In genomic region chr15:101614001-101614585, GRCh38 we compare ENCODE assay signal across 19 cellular contexts. TPM values are rescaled to one million over a fixed set of nuclear protein-coding genes. Genes with fewer than 3 reads are reported as not detected.
A peak's percentile ranks its signal among the peaks of the same experiment; 100 is the strongest.
DNase-seq lines count a peak whose midpoint lies in the region; ATAC-seq and TF ChIP-seq lines count a peak whose summit lies in the region.
"Had no signal": no experiment of that assay in that cellular context is flagged by ENCODE, and none has a peak within 500 bp of the region (broad histone marks: within the 10 kb centered on the region; RNA-seq: fewer than 3 reads in every experiment).

No MANE protein-coding gene starts in this region.

- no peaks in the 10 kb centered on the region for H4K20me1 ChIP-seq in neural progenitor cell (ENCODE audit: low read depth)

- H3K36me3 ChIP-seq in heart right ventricle: no peaks in the 10 kb centered on the region
- H3K36me3 ChIP-seq in left ventricle myocardium inferior: no peaks in the 10 kb centered on the region
- no peaks in the 10 kb centered on the region for H3K36me3 ChIP-seq in neural progenitor cell
- H3K36me3 ChIP-seq: ascending aorta had no signal

- no peak overlapping the region for H3K4me3 Mint-ChIP-seq in neural progenitor cell
- H3K4me3 Mint-ChIP-seq: activated CD8-positive, alpha-beta T cell treated with anti-CD3 and anti-CD28 coated beads, Interleukin-2, amount 10 ng/mL, durations not matched to agents 7 days and 5 days; activated naive CD4-positive, alpha-beta T cell treated with anti-CD3 and anti-CD28 coated beads, Interleukin-2, amount 10 ng/mL, durations not matched to agents 7 days and 5 days; activated T-cell treated with anti-CD3 and anti-CD28 coated beads, Interleukin-2, amount 50 U/mL, for 4 hours; CD4-positive, alpha-beta T cell; immature natural killer cell; T-helper 2 cell treated with Interferon-gamma antibody and Interleukin-4, amounts not matched to agents 5 μg/mL and 100 μg/mL, for 36 hours had no signal

- ATAC-seq in heart right ventricle (no peak), left cardiac atrium (no peak)
- ATAC-seq: activated CD8-positive, alpha-beta T cell treated with anti-CD3 and anti-CD28 coated beads, Interleukin-2, amount 10 ng/mL, durations not matched to agents 7 days and 5 days; activated T-cell treated with anti-CD3 and anti-CD28 coated beads, Interleukin-2, amount 50 U/mL, for 4 hours had no signal

- H3K27me3 Mint-ChIP-seq in neural progenitor cell (ENCODE audit: insufficient read depth, low read depth): peaks cover 8% of the 10 kb centered on the region
- H3K27me3 Mint-ChIP-seq: activated naive CD4-positive, alpha-beta T cell treated with anti-CD3 and anti-CD28 coated beads, Interleukin-2, amount 10 ng/mL, durations not matched to agents 7 days and 5 days; CD4-positive, alpha-beta T cell; naive B cell had no signal

- no peak for TF ChIP-seq CTCF in heart right ventricle (IDR thresholded peaks at IDR 0.05)
- no peak for TF ChIP-seq CTCF in left ventricle myocardium inferior (IDR thresholded peaks at IDR 0.05; ENCODE audit: borderline replicate concordance)
- TF ChIP-seq CTCF in neural progenitor cell (IDR thresholded peaks at IDR 0.05): no peak

- no peaks in the 10 kb centered on the region for H3K36me3 Mint-ChIP-seq in neural progenitor cell
- H3K36me3 Mint-ChIP-seq: activated naive CD4-positive, alpha-beta T cell treated with anti-CD3 and anti-CD28 coated beads, Interleukin-2, amount 10 ng/mL, durations not matched to agents 7 days and 5 days had no signal

- H3K27ac ChIP-seq in heart right ventricle (peak overlapping the region in 6 of 10 donors; percentile 7 to 78 (median 67)), left ventricle myocardium inferior (replicated peaks) (peak overlapping the region; percentile 79), neural progenitor cell (no peak overlapping the region)

- peaks cover 21 to 75% (median 51%) of the 10 kb centered on the region in 9 donors for H3K4me1 ChIP-seq in heart right ventricle
- peaks cover 76% of the 10 kb centered on the region for H3K4me1 ChIP-seq in left ventricle myocardium inferior
- peaks cover 24% of the 10 kb centered on the region for H3K4me1 ChIP-seq in neural progenitor cell

- H3F3A ChIP-seq in neural progenitor cell (ENCODE audit: low read depth): no peaks in the 10 kb centered on the region

- H3K9me3 Mint-ChIP-seq in neural progenitor cell: no peaks in the 10 kb centered on the region
- H3K9me3 Mint-ChIP-seq: activated naive CD4-positive, alpha-beta T cell treated with anti-CD3 and anti-CD28 coated beads, Interleukin-2, amount 10 ng/mL, durations not matched to agents 7 days and 5 days; activated T-cell treated with anti-CD3 and anti-CD28 coated beads, Interleukin-2, amount 50 U/mL, for 4 hours; CD4-positive, alpha-beta T cell; immature natural killer cell; naive B cell; T-helper 2 cell treated with Interferon-gamma antibody and Interleukin-4, amounts not matched to agents 5 μg/mL and 100 μg/mL, for 36 hours had no signal

- WGBS in heart right ventricle, 2 donors: 82 to 85% methylated on average over 14 of the region's 14 CpGs

- DNase-seq in heart right ventricle (no peak), left cardiac atrium (no peak), left ventricle myocardium inferior (no peak), neural progenitor cell (ENCODE audit: low spot score) (no peak), NCI-H69 (lab: John Stamatoyannopoulos, UW) (no peak), cerebellar cortex (ENCODE audit: low spot score) (no peak), cerebellum (ENCODE audit: low spot score) (no peak)
- DNase-seq in activated effector memory CD4-positive, alpha-beta T cell treated with Interleukin-2 at 50 U/mL for 16 hours: no peak
- DNase-seq: activated CD8-positive, alpha-beta T cell treated with anti-CD3 and anti-CD28 coated beads, Interleukin-2, amount 10 ng/mL, durations not matched to agents 7 days and 5 days; activated naive CD4-positive, alpha-beta T cell treated with anti-CD3 and anti-CD28 coated beads, Interleukin-2, amount 10 ng/mL, durations not matched to agents 7 days and 5 days; activated T-cell treated with anti-CD3 and anti-CD28 coated beads, Interleukin-2, amount 50 U/mL, for 4 hours; CD4-positive, alpha-beta T cell; immature natural killer cell; KBM-7; naive B cell; NCI-H510A; stimulated activated CD8-positive, alpha-beta memory T cell treated with anti-CD3 and anti-CD28 coated beads, Interleukin-4, amount 100 ng/mL, for 48 hours had no signal

- intact Hi-C loops in heart right ventricle (cut with DNase I) (no loop called here), left cardiac atrium (cut with DNase I) (no loop called here), left ventricle myocardium inferior (cut with micrococcal nuclease) (no loop called here)

- H3K9me3 ChIP-seq in heart right ventricle (no peaks in the 10 kb centered on the region), left ventricle myocardium inferior (replicated peaks) (no peaks in the 10 kb centered on the region), neural progenitor cell (ENCODE audit: low read depth) (no peaks in the 10 kb centered on the region)
- H3K9me3 ChIP-seq: ascending aorta had no signal

- peaks cover 66% of the 10 kb centered on the region for H3K4me1 Mint-ChIP-seq in neural progenitor cell
- H3K4me1 Mint-ChIP-seq: activated naive CD4-positive, alpha-beta T cell treated with anti-CD3 and anti-CD28 coated beads, Interleukin-2, amount 10 ng/mL, durations not matched to agents 7 days and 5 days had no signal

- H3K4me2 ChIP-seq in neural progenitor cell: no peak overlapping the region

- H3K27ac Mint-ChIP-seq in neural progenitor cell: peak overlapping the region; percentile 60
- H3K27ac Mint-ChIP-seq: activated CD8-positive, alpha-beta T cell treated with anti-CD3 and anti-CD28 coated beads, Interleukin-2, amount 10 ng/mL, durations not matched to agents 7 days and 5 days; activated naive CD4-positive, alpha-beta T cell treated with anti-CD3 and anti-CD28 coated beads, Interleukin-2, amount 10 ng/mL, durations not matched to agents 7 days and 5 days; CD4-positive, alpha-beta T cell; immature natural killer cell; naive B cell; T-helper 2 cell treated with Interferon-gamma antibody and Interleukin-4, amounts not matched to agents 5 μg/mL and 100 μg/mL, for 36 hours had no signal

- no peak overlapping the region for H3K9ac ChIP-seq in neural progenitor cell

- H3K27me3 ChIP-seq in heart right ventricle: no peaks in the 10 kb centered on the region
- H3K27me3 ChIP-seq in left ventricle myocardium inferior (ENCODE audit: low read depth): no peaks in the 10 kb centered on the region
- no peaks in the 10 kb centered on the region for H3K27me3 ChIP-seq in neural progenitor cell
- H3K27me3 ChIP-seq: ascending aorta had no signal

- no peaks in the 10 kb centered on the region for H3K79me2 ChIP-seq in neural progenitor cell (ENCODE audit: low read depth)

- H3K4me3 ChIP-seq in heart right ventricle (no peak overlapping the region), left ventricle myocardium inferior (no peak overlapping the region), neural progenitor cell (no peak overlapping the region)
- H3K4me3 ChIP-seq: ascending aorta had no signal

- peak overlapping the region; percentile 53 for H2AFZ ChIP-seq in neural progenitor cell (replicated peaks)

RNA-seq across cellular contexts. Expression of gene TM2D3, which starts 38.1 kb away (rescaled TPM):
- total RNA-seq in heart right ventricle: 10 to 100 TPM; 38.2 to 61.6 (median 49.5) TPM
- polyA plus RNA-seq in heart right ventricle: 10 to 100 TPM; 52.2 to 52.3 TPM
- 10 to 100 TPM; 39.2 to 46.8 TPM for total RNA-seq in left cardiac atrium
- total RNA-seq in left ventricle myocardium inferior: 50.6 TPM
- total RNA-seq in neural progenitor cell (ENCODE audit: low replicate concordance): 41.6 and 58.4 TPM in 2 replicates
- 78.8 TPM for total RNA-seq in cerebellum
